In the genomic region with DNA sequence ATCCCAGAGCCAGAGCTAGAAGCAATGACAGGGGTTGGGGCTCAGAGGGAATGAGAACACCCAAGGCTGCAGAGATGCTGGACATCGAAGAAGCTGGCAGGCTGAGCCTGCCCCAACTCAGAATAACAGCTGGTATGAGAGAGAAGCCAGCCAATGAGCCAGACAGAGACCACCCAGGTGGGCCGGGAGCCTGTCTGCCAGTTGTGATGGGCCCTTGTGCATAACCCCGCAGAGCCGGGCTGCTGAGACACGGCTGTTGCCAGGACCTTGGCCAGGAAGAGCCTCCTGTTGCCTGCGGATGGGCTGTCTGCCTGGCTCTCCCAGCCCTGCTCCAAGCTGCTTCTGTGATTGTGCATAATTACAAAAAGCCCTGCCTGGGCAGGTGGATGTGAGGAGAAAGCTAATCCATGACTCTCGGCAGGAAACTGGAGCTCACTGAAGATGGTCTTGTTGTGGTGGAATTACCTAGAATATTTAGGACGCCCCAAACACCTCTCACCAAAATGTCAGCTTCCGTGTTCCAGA, we compare ENCODE assay signal across 25 cellular contexts.
DNase-seq lines count a peak whose midpoint lies in the region; ATAC-seq and TF ChIP-seq lines count a peak whose summit lies in the region.
"Had no signal": no experiment of that assay in that cellular context is flagged by ENCODE, and none has a peak within 500 bp of the region (broad histone marks: within the 10 kb centered on the region; RNA-seq: fewer than 3 reads in every experiment).

No MANE protein-coding gene starts in this region.

- H3K4me3 ChIP-seq in body of pancreas, result no peak overlapping the region
- H3K4me3 ChIP-seq: A549, GM12878, GM23338, HAP-1 had no signal

- intact Hi-C loops in body of pancreas (cut with DNase I), result no loop called here

- no peak for TF ChIP-seq POLR2A in body of pancreas (IDR thresholded peaks at IDR 0.05)

- no peaks in the 10 kb centered on the region for H3K36me3 ChIP-seq in body of pancreas (replicated peaks in 1 of 2; ENCODE audit: insufficient read depth in 1 of 2, low read depth in 2 of 2)
- H3K36me3 ChIP-seq: HAP-1 had no signal

- no peaks in the 10 kb centered on the region for H3K27me3 ChIP-seq in body of pancreas

- WGBS in body of pancreas, 2 donors, result 87 to 96% methylated on average over 6 to 9 of the region's 9 CpGs

- no peak for TF ChIP-seq CTCF in body of pancreas (IDR thresholded peaks at IDR 0.05)

- H3K9me3 ChIP-seq in body of pancreas, result no peaks in the 10 kb centered on the region
- H3K9me3 ChIP-seq: A549, HAP-1, SK-N-SH had no signal

- peak; percentile 30 for DNase-seq in DMS 273 treated with DMSO at 0.1 percent for 48 hours (lab: John Stamatoyannopoulos, UW)
- peak; percentile 64 for DNase-seq in NCI-H1694 treated with DMSO at 0.1 percent for 48 hours (lab: John Stamatoyannopoulos, UW)
- peak; percentile 88 for DNase-seq in cerebellar cortex (ENCODE audit: low spot score)
- peak; percentile 14 for DNase-seq in pons (ENCODE audit: low spot score)
- no peak for DNase-seq in body of pancreas
- no peak for DNase-seq in MV-4-11 (lab: John Stamatoyannopoulos, UW)
- no peak for DNase-seq in foreskin melanocyte
- DNase-seq: AML-193, GDM1, HFFc6, Karpas-422, NCI-H1105 treated with DMSO at 0.1 percent for 48 hours, NCI-H146, NCI-H2029 treated with DMSO at 0.1 percent for 48 hours, NCI-H2227 treated with DMSO at 0.1 percent for 48 hours, NCI-H510A treated with DMSO at 0.1 percent for 48 hours, SIG-M5, SK-N-SH, SW 1271 had no signal

- no peak overlapping the region for H3K27ac ChIP-seq in body of pancreas
- H3K27ac ChIP-seq: A549, C4-2B had no signal

- no peak for ATAC-seq in body of pancreas
- ATAC-seq: GM23338, HepG2 had no signal

- H3K4me1 ChIP-seq in body of pancreas, result peaks cover 7% of the 10 kb centered on the region
- H3K4me1 ChIP-seq: A549, HAP-1 had no signal

Comparison
In these comparisons a context has a peak if more than half of its experiments do, and no peak if none do; other contexts are left out.
1. DNase-seq: peak in DMS 273 treated with DMSO at 0.1 percent for 48 hours (single experiment), NCI-H1694 treated with DMSO at 0.1 percent for 48 hours (single experiment), cerebellar cortex (single experiment) and pons (single experiment); none in body of pancreas (0 of 4), MV-4-11 (single experiment) and foreskin melanocyte (single experiment).